In the genomic region with DNA sequence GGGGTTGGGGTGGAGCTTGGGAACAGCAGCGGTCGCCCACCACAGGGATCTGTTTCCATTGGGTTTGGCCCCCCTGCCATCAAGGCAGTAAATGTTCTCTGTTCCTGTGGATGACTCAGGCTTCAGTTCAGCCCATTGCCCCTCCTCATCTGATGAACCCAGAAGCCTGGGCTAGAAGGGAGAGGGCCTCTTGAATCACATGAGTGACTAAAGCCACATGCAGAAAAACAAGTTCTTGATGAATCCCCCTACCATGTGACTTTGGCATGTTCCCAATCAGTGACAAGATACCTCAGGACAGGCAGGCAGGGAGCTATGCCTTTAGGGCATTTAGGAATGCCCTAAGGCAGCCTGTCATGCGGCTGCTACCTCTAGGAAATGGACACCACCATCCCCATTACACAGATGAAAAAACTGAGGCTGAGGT, we compare ENCODE assay signal across 9 cellular contexts. TPM values are rescaled to one million over a fixed set of nuclear protein-coding genes. Genes with fewer than 3 reads are reported as not detected.
DNase-seq lines count a peak whose midpoint lies in the region; ATAC-seq, FAIRE-seq and TF ChIP-seq lines count a peak whose summit lies in the region.
"Had no signal": no experiment of that assay in that cellular context is flagged by ENCODE, and none has a peak within 500 bp of the region (broad histone marks: within the 10 kb centered on the region; RNA-seq: fewer than 3 reads in every experiment).

No MANE protein-coding gene starts in this region.

- DNase-seq in HPDE6-E6E7 (ENCODE audit: extremely low spot score) (peak; percentile 73), hepatic stellate cell (ENCODE audit: low spot score) (peak; percentile 48), GM12891 (ENCODE audit: insufficient read length, low spot score) (no peak), NCI-H1436 (lab: John Stamatoyannopoulos, UW) (no peak), NCI-H1105 treated with DMSO at 0.1 percent for 48 hours (lab: John Stamatoyannopoulos, UW) (no peak)
- DNase-seq in stimulated activated effector memory CD8-positive, alpha-beta T cell treated with anti-CD3 and anti-CD28 coated beads, Interleukin-12 subunit alpha, Interleukin-12 subunit beta, amount 100 ng/mL, for 72 hours (ENCODE audit: low spot score in 2 of 2): no peak
- DNase-seq in activated CD4-positive, alpha-beta T cell treated with anti-CD3 and anti-CD28 coated beads, Interleukin-2, amount 50 U/mL, for 4 hours: no peak
- DNase-seq: NCI-H2171 had no signal

- H3K27ac Mint-ChIP-seq in stimulated activated effector memory CD8-positive, alpha-beta T cell treated with anti-CD3 and anti-CD28 coated beads, Interleukin-12 subunit alpha, Interleukin-12 subunit beta, amount 100 ng/mL, for 72 hours: no peak overlapping the region

- H3K4me1 Mint-ChIP-seq in stimulated activated effector memory CD8-positive, alpha-beta T cell treated with anti-CD3 and anti-CD28 coated beads, Interleukin-12 subunit alpha, Interleukin-12 subunit beta, amount 100 ng/mL, for 72 hours: peaks cover 14% of the 10 kb centered on the region

- WGBS in adipose tissue, 3 donors: 87 to 95% (median 88%) methylated on average over 3 of the region's 3 CpGs

- peak; percentile 42 for ATAC-seq in stimulated activated effector memory CD8-positive, alpha-beta T cell treated with anti-CD3 and anti-CD28 coated beads, Interleukin-12 subunit alpha, Interleukin-12 subunit beta, amount 100 ng/mL, for 72 hours

- no peaks in the 10 kb centered on the region for H3K9me3 Mint-ChIP-seq in stimulated activated effector memory CD8-positive, alpha-beta T cell treated with anti-CD3 and anti-CD28 coated beads, Interleukin-12 subunit alpha, Interleukin-12 subunit beta, amount 100 ng/mL, for 72 hours

- no peak overlapping the region for H3K4me3 Mint-ChIP-seq in stimulated activated effector memory CD8-positive, alpha-beta T cell treated with anti-CD3 and anti-CD28 coated beads, Interleukin-12 subunit alpha, Interleukin-12 subunit beta, amount 100 ng/mL, for 72 hours

- FAIRE-seq in GM12891 (lab: Jason Lieb, UNC): no peak

- no peak for TF ChIP-seq POLR2A in GM12891 (IDR thresholded peaks at IDR 0.05; ENCODE audit: low read depth, low read length)

- no peaks in the 10 kb centered on the region for H3K36me3 Mint-ChIP-seq in stimulated activated effector memory CD8-positive, alpha-beta T cell treated with anti-CD3 and anti-CD28 coated beads, Interleukin-12 subunit alpha, Interleukin-12 subunit beta, amount 100 ng/mL, for 72 hours

- peak overlapping the region; percentile 38 for H3K27ac ChIP-seq in adipose tissue (ENCODE audit: low read depth, low read length)

TF ChIP-seq in GM12891, 5 proteins besides CTCF, POLR2A, EP300 and RAD21:
- TF ChIP-seq POLR2AphosphoS5 (IDR thresholded peaks at IDR 0.05; ENCODE audit: low read depth, low read length): no peak
- TF ChIP-seq POU2F2 (IDR thresholded peaks at IDR 0.05; ENCODE audit: low read depth, low read length): no peak
- no peak for TF ChIP-seq PAX5 (IDR thresholded peaks at IDR 0.05; ENCODE audit: insufficient read depth, low read length, severe bottlenecking)
- no peak for TF ChIP-seq SPI1 (IDR thresholded peaks at IDR 0.05; ENCODE audit: low read depth, low read length)
- no peak for TF ChIP-seq TAF1 (IDR thresholded peaks at IDR 0.05; ENCODE audit: low read depth, low read length)
TF ChIP-seq in GM12891: peak in this region for 0.

RNA-seq across cellular contexts. Expression of a gene that starts 2.5 kb away (rescaled TPM):
- 10 to 100 TPM in 1 of 3 donors, 1 to 10 TPM in 2; 5.7 to 23.6 (median 9.6) TPM for polyA plus RNA-seq in adipose tissue
- polyA plus RNA-seq in GM12891 (2012; ENCODE audit: low read depth, missing spikeins): 0.06 TPM

Comparison
In these comparisons a context has a peak if more than half of its experiments do, and no peak if none do; other contexts are left out.
1. DNase-seq: peak in HPDE6-E6E7 (single experiment) and hepatic stellate cell (single experiment); none in stimulated activated effector memory CD8-positive, alpha-beta T cell treated with anti-CD3 and anti-CD28 coated beads, Interleukin-12 subunit alpha, Interleukin-12 subunit beta, amount 100 ng/mL, for 72 hours (0 of 2), GM12891 (single experiment), NCI-H1436 (single experiment), NCI-H1105 treated with DMSO at 0.1 percent for 48 hours (single experiment) and activated CD4-positive, alpha-beta T cell treated with anti-CD3 and anti-CD28 coated beads, Interleukin-2, amount 50 U/mL, for 4 hours (0 of 2).